Comparison of ENCODE assay signal across 23 cellular contexts in the genomic region with DNA sequence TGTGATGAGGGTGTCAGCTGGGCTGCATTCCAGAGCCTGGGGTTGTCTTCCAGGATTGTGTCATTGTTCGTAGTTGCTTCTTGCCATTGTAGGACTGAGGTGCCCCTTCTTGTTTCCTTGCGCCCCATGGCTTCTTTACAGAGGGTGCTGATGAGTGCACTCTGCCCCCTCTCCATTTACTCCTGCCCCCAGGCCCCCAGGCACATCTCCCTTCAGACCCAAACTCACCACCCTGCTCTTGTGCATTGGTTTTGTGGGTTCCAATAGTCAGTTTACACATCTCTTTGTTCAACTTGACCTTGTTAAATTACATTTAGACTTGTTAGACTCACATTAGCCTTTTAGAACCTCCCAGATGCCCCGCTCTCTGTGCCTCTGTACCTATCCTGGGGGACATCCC. TPM values are rescaled to one million over a fixed set of nuclear protein-coding genes. Genes with fewer than 3 reads are reported as not detected.
A peak's percentile ranks its signal among the peaks of the same experiment; 100 is the strongest.
DNase-seq lines count a peak whose midpoint lies in the region; ATAC-seq and TF ChIP-seq lines count a peak whose summit lies in the region.
"Had no signal": no experiment of that assay in that cellular context is flagged by ENCODE, and none has a peak within 500 bp of the region (broad histone marks: within the 10 kb centered on the region; RNA-seq: fewer than 3 reads in every experiment).

No MANE protein-coding gene starts in this region.

- H3K4me1 Mint-ChIP-seq in natural killer cell treated with Interleukin-12 subunit alpha and Interleukin-12 subunit beta and Interleukin-15 and Interleukin-18, amount 100 ng/mL, for 72 hours (ENCODE audit: low read depth in 2 of 2), result no peaks in the 10 kb centered on the region
- peaks cover 0 to 5% of the 10 kb centered on the region in 2 donors for H3K4me1 Mint-ChIP-seq in natural killer cell
- H3K4me1 Mint-ChIP-seq: CD4-positive, alpha-beta memory T cell had no signal

- H3K36me3 Mint-ChIP-seq in natural killer cell treated with Interleukin-12 subunit alpha and Interleukin-12 subunit beta and Interleukin-15 and Interleukin-18, amount 100 ng/mL, for 72 hours, result no peaks in the 10 kb centered on the region
- no peaks in the 10 kb centered on the region for H3K36me3 Mint-ChIP-seq in natural killer cell
- H3K36me3 Mint-ChIP-seq: CD4-positive, alpha-beta memory T cell had no signal

- ATAC-seq in natural killer cell treated with Interleukin-12 subunit alpha and Interleukin-12 subunit beta and Interleukin-15 and Interleukin-18, amount 100 ng/mL, for 72 hours, result no peak
- ATAC-seq in natural killer cell (no peak), omental fat pad (ENCODE audit: low FRiP score) (no peak)
- ATAC-seq: A549 had no signal

- DNase-seq in natural killer cell treated with Interleukin-12 subunit alpha and Interleukin-12 subunit beta and Interleukin-15 and Interleukin-18, amount 100 ng/mL, for 72 hours (ENCODE audit: low spot score), result peak; percentile 37
- DNase-seq in natural killer cell (no peak), islet precursor cell (peak; percentile 17), sigmoid colon (peak; percentile 15), cerebellar cortex (ENCODE audit: low spot score) (no peak), omental fat pad (ENCODE audit: low spot score) (no peak), OCI-M1 (lab: John Stamatoyannopoulos, UW) (no peak)
- DNase-seq: C1 segment of cervical spinal cord; CD4-positive, alpha-beta memory T cell; COR-L47; GOT3; HCEC 1CT; IMR-90; KG1; MG63; NCI-H1694; NCI-H2029 treated with DMSO at 0.1 percent for 48 hours; NCI-H2227 treated with DMSO at 0.1 percent for 48 hours; NCI-H526 treated with DMSO at 0.1 percent for 48 hours; RPMI8226; SHP77 had no signal

- no peaks in the 10 kb centered on the region for H3K9me3 Mint-ChIP-seq in natural killer cell treated with Interleukin-12 subunit alpha and Interleukin-12 subunit beta and Interleukin-15 and Interleukin-18, amount 100 ng/mL, for 72 hours
- no peaks in the 10 kb centered on the region for H3K9me3 Mint-ChIP-seq in natural killer cell
- H3K9me3 Mint-ChIP-seq: CD4-positive, alpha-beta memory T cell had no signal

- peaks cover 11 to 12% of the 10 kb centered on the region in 2 donors for H3K27me3 Mint-ChIP-seq in natural killer cell treated with Interleukin-12 subunit alpha and Interleukin-12 subunit beta and Interleukin-15 and Interleukin-18, amount 100 ng/mL, for 72 hours
- H3K27me3 Mint-ChIP-seq in natural killer cell (ENCODE audit: low read depth in 2 of 2), result peaks cover 3 to 12% of the 10 kb centered on the region in 2 donors

- no peaks in the 10 kb centered on the region for H3K9me3 ChIP-seq in sigmoid colon

- TF ChIP-seq CTCF in natural killer cell (IDR thresholded peaks at IDR 0.05) (no peak), sigmoid colon (IDR thresholded peaks at IDR 0.05) (no peak), omental fat pad (IDR thresholded peaks at IDR 0.05) (no peak)

- no peak overlapping the region for H3K27ac Mint-ChIP-seq in natural killer cell treated with Interleukin-12 subunit alpha and Interleukin-12 subunit beta and Interleukin-15 and Interleukin-18, amount 100 ng/mL, for 72 hours
- no peak overlapping the region for H3K27ac Mint-ChIP-seq in natural killer cell
- H3K27ac Mint-ChIP-seq: CD4-positive, alpha-beta memory T cell had no signal

- no peaks in the 10 kb centered on the region for H3K36me3 ChIP-seq in sigmoid colon
- H3K36me3 ChIP-seq: MG63 had no signal

- intact Hi-C loops in natural killer cell (cut with micrococcal nuclease) (no loop called here), sigmoid colon (cut with DNase I) (no loop called here)

- H3K27ac ChIP-seq in sigmoid colon, result no peak overlapping the region

- no peak for TF ChIP-seq POLR2A in sigmoid colon (IDR thresholded peaks at IDR 0.05)

- H3K27me3 ChIP-seq in sigmoid colon, result no peaks in the 10 kb centered on the region
- H3K27me3 ChIP-seq: MG63 had no signal

- no peak overlapping the region for H3K4me3 Mint-ChIP-seq in natural killer cell treated with Interleukin-12 subunit alpha and Interleukin-12 subunit beta and Interleukin-15 and Interleukin-18, amount 100 ng/mL, for 72 hours
- no peak overlapping the region for H3K4me3 Mint-ChIP-seq in natural killer cell
- H3K4me3 Mint-ChIP-seq: CD4-positive, alpha-beta memory T cell had no signal

- H3K4me3 ChIP-seq in sigmoid colon, result no peak overlapping the region
- H3K4me3 ChIP-seq: A549, MG63 had no signal

- no peak for TF ChIP-seq EP300 in sigmoid colon (IDR thresholded peaks at IDR 0.05)

- WGBS in sigmoid colon, 2 donors, result 88 to 96% methylated on average over 3 of the region's 3 CpGs

- no peaks in the 10 kb centered on the region for H3K4me1 ChIP-seq in sigmoid colon

RNA-seq across cellular contexts. Expression of a gene that starts 33.1 kb away (rescaled TPM):
- total RNA-seq in natural killer cell treated with Interleukin-12 subunit alpha and Interleukin-12 subunit beta and Interleukin-15 and Interleukin-18, amount 100 ng/mL, for 72 hours, result 10 to 100 TPM; 35.6 to 76.6 TPM
- total RNA-seq in natural killer cell, result 1 to 10 TPM in 2 of 3 donors, under 1 TPM in 1; 0.87 to 3.2 (median 1.5) TPM
- 1 to 10 TPM in 2 of 4 donors, under 1 TPM in 2; 0.28 to 2.1 (median 1.0) TPM for total RNA-seq in sigmoid colon
- 1 to 10 TPM; 1.2 to 9.0 (median 3.0) TPM for polyA plus RNA-seq in sigmoid colon
- 1 to 10 TPM in 1 of 4 donors, under 1 TPM in 2, not detected in 1; 0.09 to 2.3 (median 0.13) TPM for total RNA-seq in omental fat pad
- polyA plus RNA-seq: CD4-positive, alpha-beta memory T cell had no signal

RNA-seq across cellular contexts. Expression of a gene that starts 43.1 kb away (rescaled TPM):
- total RNA-seq in natural killer cell treated with Interleukin-12 subunit alpha and Interleukin-12 subunit beta and Interleukin-15 and Interleukin-18, amount 100 ng/mL, for 72 hours, result not detected
- total RNA-seq in natural killer cell (not detected), sigmoid colon (not detected), omental fat pad (not detected)
- polyA plus RNA-seq in sigmoid colon, result under 1 TPM in 1 of 3 donors, not detected in 2; 0.06 TPM
- total RNA-seq: CD4-positive, alpha-beta memory T cell; IMR-90; NCI-H460 had no signal
- polyA plus RNA-seq: CD4-positive, alpha-beta memory T cell; IMR-90 had no signal

Comparison
In these comparisons a context has a peak if more than half of its experiments do, and no peak if none do; other contexts are left out.
1. DNase-seq: peak in natural killer cell treated with Interleukin-12 subunit alpha and Interleukin-12 subunit beta and Interleukin-15 and Interleukin-18, amount 100 ng/mL, for 72 hours (single experiment), islet precursor cell (single experiment) and sigmoid colon (single experiment); none in natural killer cell (single experiment), cerebellar cortex (single experiment), omental fat pad (single experiment) and OCI-M1 (single experiment).
2. RNA of a gene that starts 33.1 kb away (total RNA-seq): 35.6 to 76.6 TPM in natural killer cell treated with Interleukin-12 subunit alpha and Interleukin-12 subunit beta and Interleukin-15 and Interleukin-18, amount 100 ng/mL, for 72 hours; 0.87 to 3.2 TPM in natural killer cell, 0.28 to 2.1 TPM in sigmoid colon and 0.09 to 2.3 TPM in omental fat pad; every median in the first group is over 4 times any median in the second.